In genomic region chr21:33330726-33331125, GRCh38 we compare ENCODE assay signal across 22 cellular contexts. TPM values are rescaled to one million over a fixed set of nuclear protein-coding genes. Genes with fewer than 3 reads are reported as not detected.
DNase-seq lines count a peak whose midpoint lies in the region; ATAC-seq and TF ChIP-seq lines count a peak whose summit lies in the region.
"Had no signal": no experiment of that assay in that cellular context is flagged by ENCODE, and none has a peak within 500 bp of the region (broad histone marks: within the 10 kb centered on the region; RNA-seq: fewer than 3 reads in every experiment).

No MANE protein-coding gene starts in this region.

- peak overlapping the region; percentile 54; the same call in 1 of the 2 replicates for H3K9ac ChIP-seq in MM.1S (ENCODE audit: low read length)
- H3K9ac ChIP-seq in mesendoderm (ENCODE audit: low read length): no peak overlapping the region
- H3K9ac ChIP-seq: BLaER1 treated with 17β-estradiol and CSF1 and Interleukin-3, amounts not matched to agents 10 nM and 100 nM; GM23248 had no signal

- H2BK15ac ChIP-seq in mesendoderm (replicated peaks; ENCODE audit: low read depth): no peak overlapping the region

- H3K27ac ChIP-seq in MM.1S (ENCODE audit: low read length) (peak overlapping the region; percentile 93), mesendoderm (ENCODE audit: low read depth, low read length) (no peak overlapping the region)
- H3K27ac ChIP-seq: GM23248, vagina had no signal

- no peak overlapping the region for H4K5ac ChIP-seq in mesendoderm (ENCODE audit: low read length)

- H3K27me3 Mint-ChIP-seq in stimulated activated naive CD8-positive, alpha-beta T cell treated with anti-CD3 and anti-CD28 coated beads, Interleukin-15, Interleukin-2, amounts not matched to agents 100 ng/mL and 50 ng/mL, for 24 hours: no peaks in the 10 kb centered on the region
- H3K27me3 Mint-ChIP-seq in stimulated activated naive CD8-positive, alpha-beta T cell treated with anti-CD3 and anti-CD28 coated beads, Interleukin-15, amount 100 ng/mL, for 72 hours: no peaks in the 10 kb centered on the region
- no peaks in the 10 kb centered on the region for H3K27me3 Mint-ChIP-seq in memory B cell
- H3K27me3 Mint-ChIP-seq: activated CD4-positive, alpha-beta T cell treated with anti-CD3 and anti-CD28 coated beads, Interleukin-2, amount 10 ng/mL, durations not matched to agents 24 days and 14 days; activated naive CD8-positive, alpha-beta T cell treated with anti-CD3 and anti-CD28 coated beads, Interleukin-2, amount 50 U/mL, for 24 hours had no signal

- no peaks in the 10 kb centered on the region for H4K20me1 ChIP-seq in MM.1S (ENCODE audit: insufficient read depth, low read length)

- peaks cover 50% of the 10 kb centered on the region for H3K4me1 Mint-ChIP-seq in stimulated activated naive CD8-positive, alpha-beta T cell treated with anti-CD3 and anti-CD28 coated beads, Interleukin-15, Interleukin-2, amounts not matched to agents 100 ng/mL and 50 ng/mL, for 24 hours (ENCODE audit: low read depth)
- peaks cover 65% of the 10 kb centered on the region for H3K4me1 Mint-ChIP-seq in stimulated activated naive CD8-positive, alpha-beta T cell treated with anti-CD3 and anti-CD28 coated beads, Interleukin-15, amount 100 ng/mL, for 72 hours
- H3K4me1 Mint-ChIP-seq in memory B cell: peaks cover 53% of the 10 kb centered on the region

- peaks cover 50% of the 10 kb centered on the region for H3F3A ChIP-seq in MM.1S (ENCODE audit: insufficient read depth, low read length)

- no peak for DNase-seq in stimulated activated naive CD8-positive, alpha-beta T cell treated with anti-CD3 and anti-CD28 coated beads, Interleukin-15, amount 100 ng/mL, for 72 hours
- DNase-seq in MM.1S: peak; percentile 59
- no peak for DNase-seq in memory B cell (ENCODE audit: low spot score in 2 of 2)
- no peak for DNase-seq in mesendoderm
- no peak for DNase-seq in SW480 (ENCODE audit: low spot score)
- DNase-seq in DMS53 treated with DMSO at 0.1 percent for 48 hours (lab: John Stamatoyannopoulos, UW; ENCODE audit: unreplicated experiment): no peak
- DNase-seq: activated naive CD8-positive, alpha-beta T cell treated with anti-CD3 and anti-CD28 coated beads, Interleukin-2, amount 50 U/mL, for 24 hours; glutamatergic neuron; GM23248; HFFc6; kidney glomerular epithelial cell; MG63; NCI-H1436 treated with DMSO at 0.1 percent for 48 hours; NCI-H2107; NCI-H446; SIG-M5 had no signal

- ATAC-seq in stimulated activated naive CD8-positive, alpha-beta T cell treated with anti-CD3 and anti-CD28 coated beads, Interleukin-15, amount 100 ng/mL, for 72 hours: no peak
- peak; percentile 26 for ATAC-seq in memory B cell (ENCODE audit: low read depth)
- no peak for ATAC-seq in HG03045 (IDR thresholded peaks at IDR 0.05; ENCODE audit: unreplicated experiment)

- H3K4ac ChIP-seq in mesendoderm (ENCODE audit: low read depth, low read length): no peak overlapping the region

- peak overlapping the region; percentile 13; the same call in 1 of the 2 replicates for H3K4me3 ChIP-seq in MM.1S (ENCODE audit: low read length)
- H3K4me3 ChIP-seq in mesendoderm (ENCODE audit: low read length): no peak overlapping the region
- H3K4me3 ChIP-seq: GM23248, MG63, skin epidermis, vagina had no signal

- H3K56ac ChIP-seq in mesendoderm (ENCODE audit: low read length): no peak overlapping the region

- peaks cover 25% of the 10 kb centered on the region for H3K36me3 Mint-ChIP-seq in stimulated activated naive CD8-positive, alpha-beta T cell treated with anti-CD3 and anti-CD28 coated beads, Interleukin-15, Interleukin-2, amounts not matched to agents 100 ng/mL and 50 ng/mL, for 24 hours (ENCODE audit: low read depth)
- H3K36me3 Mint-ChIP-seq in memory B cell: peaks cover 18% of the 10 kb centered on the region

- WGBS in mesendoderm (ENCODE audit: extremely low coverage, insufficient coverage, low lambda C conversion rate): no CpG with 5 or more reads among the region's 3 CpGs

- H3K79me1 ChIP-seq in mesendoderm (ENCODE audit: low read length): peaks cover 22% of the 10 kb centered on the region

- H3K4me2 ChIP-seq in MM.1S (ENCODE audit: low read depth, low read length) (peak overlapping the region; percentile 64), mesendoderm (ENCODE audit: low read length) (no peak overlapping the region)

- H2AFZ ChIP-seq in MM.1S (ENCODE audit: low read length): no peak overlapping the region
- H2AFZ ChIP-seq: GM23248 had no signal

- no peak overlapping the region for H2AK5ac ChIP-seq in mesendoderm (ENCODE audit: low read length)

- no peak overlapping the region for H2BK120ac ChIP-seq in mesendoderm (ENCODE audit: low read depth, low read length)

- H3K27ac Mint-ChIP-seq in stimulated activated naive CD8-positive, alpha-beta T cell treated with anti-CD3 and anti-CD28 coated beads, Interleukin-15, Interleukin-2, amounts not matched to agents 100 ng/mL and 50 ng/mL, for 24 hours: peak overlapping the region; percentile 65
- H3K27ac Mint-ChIP-seq in stimulated activated naive CD8-positive, alpha-beta T cell treated with anti-CD3 and anti-CD28 coated beads, Interleukin-15, amount 100 ng/mL, for 72 hours: no peak overlapping the region
- H3K27ac Mint-ChIP-seq in memory B cell: peak overlapping the region; percentile 68
- H3K27ac Mint-ChIP-seq: HFFc6 had no signal

- TF ChIP-seq CTCF in MM.1S (IDR thresholded peaks at IDR 0.05; ENCODE audit: low read length): peak; percentile 26

- H3K79me2 ChIP-seq in MM.1S (ENCODE audit: low read length) (peaks cover 90% of the 10 kb centered on the region), mesendoderm (ENCODE audit: control insufficient read depth, insufficient read depth, low read length) (peaks cover 3% of the 10 kb centered on the region)

- peaks cover 14% of the 10 kb centered on the region for H3K9me3 Mint-ChIP-seq in stimulated activated naive CD8-positive, alpha-beta T cell treated with anti-CD3 and anti-CD28 coated beads, Interleukin-15, Interleukin-2, amounts not matched to agents 100 ng/mL and 50 ng/mL, for 24 hours
- H3K9me3 Mint-ChIP-seq in stimulated activated naive CD8-positive, alpha-beta T cell treated with anti-CD3 and anti-CD28 coated beads, Interleukin-15, amount 100 ng/mL, for 72 hours: peaks cover 16 to 17% of the 10 kb centered on the region in 2 donors
- H3K9me3 Mint-ChIP-seq in memory B cell: peaks cover 3% of the 10 kb centered on the region

- H4K8ac ChIP-seq in mesendoderm (ENCODE audit: low read depth, low read length): no peak overlapping the region

- no peaks in the 10 kb centered on the region for H3K9me3 ChIP-seq in MM.1S (replicated peaks; ENCODE audit: insufficient read depth, low read length)

- H3K23ac ChIP-seq in mesendoderm (ENCODE audit: low read length): no peak overlapping the region

- H3K36me3 ChIP-seq in MM.1S (replicated peaks; ENCODE audit: insufficient read depth, low read length) (peaks cover 16% of the 10 kb centered on the region), mesendoderm (ENCODE audit: control insufficient read depth, insufficient read depth, low read length) (no peaks in the 10 kb centered on the region)
- H3K36me3 ChIP-seq: vagina had no signal

- no peak overlapping the region for H3K4me3 Mint-ChIP-seq in stimulated activated naive CD8-positive, alpha-beta T cell treated with anti-CD3 and anti-CD28 coated beads, Interleukin-15, Interleukin-2, amounts not matched to agents 100 ng/mL and 50 ng/mL, for 24 hours
- H3K4me3 Mint-ChIP-seq in stimulated activated naive CD8-positive, alpha-beta T cell treated with anti-CD3 and anti-CD28 coated beads, Interleukin-15, amount 100 ng/mL, for 72 hours: no peak overlapping the region
- H3K4me3 Mint-ChIP-seq in memory B cell: no peak overlapping the region
- H3K4me3 Mint-ChIP-seq: activated CD4-positive, alpha-beta T cell treated with anti-CD3 and anti-CD28 coated beads, Interleukin-2, amount 10 ng/mL, durations not matched to agents 24 days and 14 days; activated naive CD8-positive, alpha-beta T cell treated with anti-CD3 and anti-CD28 coated beads, Interleukin-2, amount 50 U/mL, for 24 hours; HFFc6 had no signal

- H3K9me2 ChIP-seq in MM.1S (replicated peaks; ENCODE audit: insufficient read depth, low read length): no peaks in the 10 kb centered on the region

- no peak overlapping the region for H3K18ac ChIP-seq in mesendoderm (ENCODE audit: low read length)

- H3K27me3 ChIP-seq in MM.1S (replicated peaks; ENCODE audit: insufficient read depth, low read length) (no peaks in the 10 kb centered on the region), mesendoderm (ENCODE audit: insufficient read depth, low read length, poor library complexity) (no peaks in the 10 kb centered on the region)
- H3K27me3 ChIP-seq: BLaER1 treated with 17β-estradiol and CSF1 and Interleukin-3, amounts not matched to agents 10 nM and 100 nM; MG63; vagina had no signal

- H3K4me1 ChIP-seq in MM.1S (ENCODE audit: low read length) (peaks cover 74% of the 10 kb centered on the region), mesendoderm (ENCODE audit: control insufficient read depth, low read depth, low read length) (no peaks in the 10 kb centered on the region)

- H2BK5ac ChIP-seq in mesendoderm (ENCODE audit: low read length): no peak overlapping the region

RNA-seq across cellular contexts. Expression of gene IFNAR1, which starts 6.0 kb away (rescaled TPM):
- 7.9 TPM for polyA plus RNA-seq in mesendoderm (2013, experiment 1 of 2)
- polyA plus RNA-seq in mesendoderm (2013, experiment 2 of 2): 9.4 TPM

Comparison
In these comparisons a context has a peak if more than half of its experiments do, and no peak if none do; other contexts are left out.
1. H3K27ac Mint-ChIP-seq: peak in stimulated activated naive CD8-positive, alpha-beta T cell treated with anti-CD3 and anti-CD28 coated beads, Interleukin-15, Interleukin-2, amounts not matched to agents 100 ng/mL and 50 ng/mL, for 24 hours (single experiment) and memory B cell (single experiment); none in stimulated activated naive CD8-positive, alpha-beta T cell treated with anti-CD3 and anti-CD28 coated beads, Interleukin-15, amount 100 ng/mL, for 72 hours (0 of 2).